Comparison of ENCODE assay signal across 1 cellular context in the genomic region with DNA sequence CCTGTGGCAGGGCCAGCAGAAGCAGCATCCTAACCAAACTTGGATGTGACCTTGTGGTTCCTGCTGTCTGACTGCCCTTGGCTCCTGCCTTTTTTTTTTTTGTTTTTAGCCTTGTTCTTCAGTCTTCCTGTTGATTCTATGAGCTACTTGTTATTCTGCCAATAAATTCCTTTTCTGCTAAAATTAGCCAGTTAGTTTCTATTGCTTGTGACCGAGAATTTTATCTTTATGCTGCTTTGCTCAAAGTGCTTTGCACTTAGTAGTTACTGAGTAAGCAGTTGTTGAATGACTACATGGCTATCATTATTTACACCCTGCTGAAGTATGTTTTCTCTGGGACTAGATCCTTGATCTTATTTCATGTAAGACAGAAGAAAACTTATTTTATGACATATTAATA.
TF ChIP-seq lines count a peak whose summit lies in the region.

No MANE protein-coding gene starts in this region.

TF ChIP-seq in GM23338, 12 proteins besides CTCF, POLR2A, EP300 and RAD21 (continued from another document):
- no peak for TF ChIP-seq ZNF331 (CRISPR knock-in tag; IDR thresholded peaks at IDR 0.05; ENCODE audit: low read depth)
- no peak for TF ChIP-seq ZNF114 (CRISPR knock-in tag; IDR thresholded peaks at IDR 0.05)
- no peak for TF ChIP-seq POLR2AphosphoS5 (IDR thresholded peaks at IDR 0.05; ENCODE audit: low read depth)
- TF ChIP-seq, protein P1, sequence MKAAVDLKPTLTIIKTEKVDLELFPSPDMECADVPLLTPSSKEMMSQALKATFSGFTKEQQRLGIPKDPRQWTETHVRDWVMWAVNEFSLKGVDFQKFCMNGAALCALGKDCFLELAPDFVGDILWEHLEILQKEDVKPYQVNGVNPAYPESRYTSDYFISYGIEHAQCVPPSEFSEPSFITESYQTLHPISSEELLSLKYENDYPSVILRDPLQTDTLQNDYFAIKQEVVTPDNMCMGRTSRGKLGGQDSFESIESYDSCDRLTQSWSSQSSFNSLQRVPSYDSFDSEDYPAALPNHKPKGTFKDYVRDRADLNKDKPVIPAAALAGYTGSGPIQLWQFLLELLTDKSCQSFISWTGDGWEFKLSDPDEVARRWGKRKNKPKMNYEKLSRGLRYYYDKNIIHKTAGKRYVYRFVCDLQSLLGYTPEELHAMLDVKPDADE (IDR thresholded peaks at IDR 0.05), result no peak
- no peak for TF ChIP-seq EZH2phosphoT487 (IDR thresholded peaks at IDR 0.05; ENCODE audit: unreplicated experiment)
- TF ChIP-seq CREB1 (CRISPR knock-in tag; IDR thresholded peaks at IDR 0.05; ENCODE audit: low read depth), result no peak
- TF ChIP-seq NANOG (IDR thresholded peaks at IDR 0.05; ENCODE audit: borderline replicate concordance), result no peak
- TF ChIP-seq, protein P2, sequence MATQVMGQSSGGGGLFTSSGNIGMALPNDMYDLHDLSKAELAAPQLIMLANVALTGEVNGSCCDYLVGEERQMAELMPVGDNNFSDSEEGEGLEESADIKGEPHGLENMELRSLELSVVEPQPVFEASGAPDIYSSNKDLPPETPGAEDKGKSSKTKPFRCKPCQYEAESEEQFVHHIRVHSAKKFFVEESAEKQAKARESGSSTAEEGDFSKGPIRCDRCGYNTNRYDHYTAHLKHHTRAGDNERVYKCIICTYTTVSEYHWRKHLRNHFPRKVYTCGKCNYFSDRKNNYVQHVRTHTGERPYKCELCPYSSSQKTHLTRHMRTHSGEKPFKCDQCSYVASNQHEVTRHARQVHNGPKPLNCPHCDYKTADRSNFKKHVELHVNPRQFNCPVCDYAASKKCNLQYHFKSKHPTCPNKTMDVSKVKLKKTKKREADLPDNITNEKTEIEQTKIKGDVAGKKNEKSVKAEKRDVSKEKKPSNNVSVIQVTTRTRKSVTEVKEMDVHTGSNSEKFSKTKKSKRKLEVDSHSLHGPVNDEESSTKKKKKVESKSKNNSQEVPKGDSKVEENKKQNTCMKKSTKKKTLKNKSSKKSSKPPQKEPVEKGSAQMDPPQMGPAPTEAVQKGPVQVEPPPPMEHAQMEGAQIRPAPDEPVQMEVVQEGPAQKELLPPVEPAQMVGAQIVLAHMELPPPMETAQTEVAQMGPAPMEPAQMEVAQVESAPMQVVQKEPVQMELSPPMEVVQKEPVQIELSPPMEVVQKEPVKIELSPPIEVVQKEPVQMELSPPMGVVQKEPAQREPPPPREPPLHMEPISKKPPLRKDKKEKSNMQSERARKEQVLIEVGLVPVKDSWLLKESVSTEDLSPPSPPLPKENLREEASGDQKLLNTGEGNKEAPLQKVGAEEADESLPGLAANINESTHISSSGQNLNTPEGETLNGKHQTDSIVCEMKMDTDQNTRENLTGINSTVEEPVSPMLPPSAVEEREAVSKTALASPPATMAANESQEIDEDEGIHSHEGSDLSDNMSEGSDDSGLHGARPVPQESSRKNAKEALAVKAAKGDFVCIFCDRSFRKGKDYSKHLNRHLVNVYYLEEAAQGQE (IDR thresholded peaks at IDR 0.05; ENCODE audit: unreplicated experiment), result no peak
- TF ChIP-seq, protein P3, sequence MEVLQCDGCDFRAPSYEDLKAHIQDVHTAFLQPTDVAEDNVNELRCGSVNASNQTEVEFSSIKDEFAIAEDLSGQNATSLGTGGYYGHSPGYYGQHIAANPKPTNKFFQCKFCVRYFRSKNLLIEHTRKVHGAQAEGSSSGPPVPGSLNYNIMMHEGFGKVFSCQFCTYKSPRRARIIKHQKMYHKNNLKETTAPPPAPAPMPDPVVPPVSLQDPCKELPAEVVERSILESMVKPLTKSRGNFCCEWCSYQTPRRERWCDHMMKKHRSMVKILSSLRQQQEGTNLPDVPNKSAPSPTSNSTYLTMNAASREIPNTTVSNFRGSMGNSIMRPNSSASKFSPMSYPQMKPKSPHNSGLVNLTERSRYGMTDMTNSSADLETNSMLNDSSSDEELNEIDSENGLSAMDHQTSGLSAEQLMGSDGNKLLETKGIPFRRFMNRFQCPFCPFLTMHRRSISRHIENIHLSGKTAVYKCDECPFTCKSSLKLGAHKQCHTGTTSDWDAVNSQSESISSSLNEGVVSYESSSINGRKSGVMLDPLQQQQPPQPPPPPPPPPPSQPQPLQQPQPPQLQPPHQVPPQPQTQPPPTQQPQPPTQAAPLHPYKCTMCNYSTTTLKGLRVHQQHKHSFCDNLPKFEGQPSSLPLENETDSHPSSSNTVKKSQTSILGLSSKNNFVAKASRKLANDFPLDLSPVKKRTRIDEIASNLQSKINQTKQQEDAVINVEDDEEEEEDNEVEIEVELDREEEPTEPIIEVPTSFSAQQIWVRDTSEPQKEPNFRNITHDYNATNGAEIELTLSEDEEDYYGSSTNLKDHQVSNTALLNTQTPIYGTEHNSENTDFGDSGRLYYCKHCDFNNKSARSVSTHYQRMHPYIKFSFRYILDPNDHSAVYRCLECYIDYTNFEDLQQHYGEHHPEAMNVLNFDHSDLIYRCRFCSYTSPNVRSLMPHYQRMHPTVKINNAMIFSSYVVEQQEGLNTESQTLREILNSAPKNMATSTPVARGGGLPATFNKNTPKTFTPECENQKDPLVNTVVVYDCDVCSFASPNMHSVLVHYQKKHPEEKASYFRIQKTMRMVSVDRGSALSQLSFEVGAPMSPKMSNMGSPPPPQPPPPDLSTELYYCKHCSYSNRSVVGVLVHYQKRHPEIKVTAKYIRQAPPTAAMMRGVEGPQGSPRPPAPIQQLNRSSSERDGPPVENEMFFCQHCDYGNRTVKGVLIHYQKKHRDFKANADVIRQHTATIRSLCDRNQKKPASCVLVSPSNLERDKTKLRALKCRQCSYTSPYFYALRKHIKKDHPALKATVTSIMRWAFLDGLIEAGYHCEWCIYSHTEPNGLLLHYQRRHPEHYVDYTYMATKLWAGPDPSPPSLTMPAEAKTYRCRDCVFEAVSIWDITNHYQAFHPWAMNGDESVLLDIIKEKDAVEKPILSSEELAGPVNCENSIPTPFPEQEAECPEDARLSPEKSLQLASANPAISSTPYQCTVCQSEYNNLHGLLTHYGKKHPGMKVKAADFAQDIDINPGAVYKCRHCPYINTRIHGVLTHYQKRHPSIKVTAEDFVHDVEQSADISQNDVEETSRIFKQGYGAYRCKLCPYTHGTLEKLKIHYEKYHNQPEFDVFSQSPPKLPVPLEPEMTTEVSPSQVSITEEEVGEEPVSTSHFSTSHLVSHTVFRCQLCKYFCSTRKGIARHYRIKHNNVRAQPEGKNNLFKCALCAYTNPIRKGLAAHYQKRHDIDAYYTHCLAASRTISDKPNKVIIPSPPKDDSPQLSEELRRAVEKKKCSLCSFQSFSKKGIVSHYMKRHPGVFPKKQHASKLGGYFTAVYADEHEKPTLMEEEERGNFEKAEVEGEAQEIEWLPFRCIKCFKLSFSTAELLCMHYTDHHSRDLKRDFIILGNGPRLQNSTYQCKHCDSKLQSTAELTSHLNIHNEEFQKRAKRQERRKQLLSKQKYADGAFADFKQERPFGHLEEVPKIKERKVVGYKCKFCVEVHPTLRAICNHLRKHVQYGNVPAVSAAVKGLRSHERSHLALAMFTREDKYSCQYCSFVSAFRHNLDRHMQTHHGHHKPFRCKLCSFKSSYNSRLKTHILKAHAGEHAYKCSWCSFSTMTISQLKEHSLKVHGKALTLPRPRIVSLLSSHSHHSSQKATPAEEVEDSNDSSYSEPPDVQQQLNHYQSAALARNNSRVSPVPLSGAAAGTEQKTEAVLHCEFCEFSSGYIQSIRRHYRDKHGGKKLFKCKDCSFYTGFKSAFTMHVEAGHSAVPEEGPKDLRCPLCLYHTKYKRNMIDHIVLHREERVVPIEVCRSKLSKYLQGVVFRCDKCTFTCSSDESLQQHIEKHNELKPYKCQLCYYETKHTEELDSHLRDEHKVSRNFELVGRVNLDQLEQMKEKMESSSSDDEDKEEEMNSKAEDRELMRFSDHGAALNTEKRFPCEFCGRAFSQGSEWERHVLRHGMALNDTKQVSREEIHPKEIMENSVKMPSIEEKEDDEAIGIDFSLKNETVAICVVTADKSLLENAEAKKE (CRISPR knock-in tag; IDR thresholded peaks at IDR 0.05), result no peak
